ENCODE assay signal across 16 cellular contexts in the genomic region with DNA sequence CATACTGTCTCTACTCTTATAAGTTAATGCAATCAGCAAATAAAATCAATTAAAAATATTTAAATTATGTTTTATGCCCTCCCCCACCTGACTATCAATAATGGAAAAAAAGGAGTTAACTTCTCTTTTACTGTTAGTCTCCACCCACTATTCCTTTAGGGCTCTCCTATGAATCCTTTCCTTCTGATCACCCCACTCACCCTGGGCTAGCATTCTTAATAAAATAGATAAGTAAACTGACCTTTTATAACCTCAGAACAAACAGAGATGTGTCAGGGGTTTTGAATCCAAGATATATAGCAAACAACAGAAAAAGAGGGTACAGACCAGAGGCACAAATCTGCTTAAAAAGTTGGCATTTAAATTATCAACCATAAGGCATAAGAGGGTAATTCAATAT.
"Had no signal": no experiment of that assay in that cellular context is flagged by ENCODE, and none has a peak within 500 bp of the region (broad histone marks: within the 10 kb centered on the region; RNA-seq: fewer than 3 reads in every experiment).

No MANE protein-coding gene starts in this region.

- H3K9me3 ChIP-seq: ovary, suprapubic skin had no signal

- H3K36me3 Mint-ChIP-seq: stimulated activated naive B cell treated with anti-CD40 and anti-IgM and Interleukin-4, amounts not matched to agents 10 μg/mL and 1 μg/mL and 100 μg/mL, for 72 hours; type B pancreatic cell; WTC11 had no signal

- H3K9me3 Mint-ChIP-seq: central memory CD8-positive, alpha-beta T cell; dendritic cell treated with granulocyte-macrophage colony-stimulating factor and Interleukin-4, amounts not matched to agents 40 ng/mL and 50 ng/mL, for 4 days; effector memory CD8-positive, alpha-beta T cell; immature natural killer cell; nephron progenitor cell; stimulated activated naive B cell treated with anti-CD40 and anti-IgM and Interleukin-4, amounts not matched to agents 10 μg/mL and 1 μg/mL and 100 μg/mL, for 72 hours; type B pancreatic cell; WTC11 had no signal

- H3K4me3 ChIP-seq: ovary, SK-N-MC had no signal

- H3K27me3 ChIP-seq: ovary, suprapubic skin had no signal

- H3K27me3 Mint-ChIP-seq: central memory CD8-positive, alpha-beta T cell; dendritic cell treated with granulocyte-macrophage colony-stimulating factor and Interleukin-4, amounts not matched to agents 40 ng/mL and 50 ng/mL, for 4 days; effector memory CD8-positive, alpha-beta T cell; stimulated activated naive B cell treated with anti-CD40 and anti-IgM and Interleukin-4, amounts not matched to agents 10 μg/mL and 1 μg/mL and 100 μg/mL, for 72 hours; type B pancreatic cell had no signal

- ATAC-seq: effector memory CD8-positive, alpha-beta T cell; left colon; stimulated activated naive B cell treated with anti-CD40 and anti-IgM and Interleukin-4, amounts not matched to agents 10 μg/mL and 1 μg/mL and 100 μg/mL, for 72 hours had no signal

- H3K4me1 Mint-ChIP-seq: immature natural killer cell; stimulated activated naive B cell treated with anti-CD40 and anti-IgM and Interleukin-4, amounts not matched to agents 10 μg/mL and 1 μg/mL and 100 μg/mL, for 72 hours had no signal

- H3K4me3 Mint-ChIP-seq: central memory CD8-positive, alpha-beta T cell; dendritic cell treated with granulocyte-macrophage colony-stimulating factor and Interleukin-4, amounts not matched to agents 40 ng/mL and 50 ng/mL, for 4 days; effector memory CD8-positive, alpha-beta T cell; immature natural killer cell; nephron progenitor cell; stimulated activated naive B cell treated with anti-CD40 and anti-IgM and Interleukin-4, amounts not matched to agents 10 μg/mL and 1 μg/mL and 100 μg/mL, for 72 hours; type B pancreatic cell; WTC11 had no signal

- DNase-seq: activated CD4-positive, alpha-beta T cell treated with anti-CD3 and anti-CD28 coated beads for 48 hours; activated naive CD4-positive, alpha-beta T cell treated with Interleukin-2 at 50 U/mL for 16 hours; effector memory CD8-positive, alpha-beta T cell; erythroblast; immature natural killer cell; left colon; nephron progenitor cell; ovary; stimulated activated naive B cell treated with anti-CD40 and anti-IgM and Interleukin-4, amounts not matched to agents 10 μg/mL and 1 μg/mL and 100 μg/mL, for 72 hours; T-helper 1 cell had no signal

- H3K27ac ChIP-seq: ovary, SK-N-MC, suprapubic skin had no signal

- H3K36me3 ChIP-seq: ovary, suprapubic skin had no signal

- H3K27ac Mint-ChIP-seq: dendritic cell treated with granulocyte-macrophage colony-stimulating factor and Interleukin-4, amounts not matched to agents 40 ng/mL and 50 ng/mL, for 4 days; effector memory CD8-positive, alpha-beta T cell; immature natural killer cell; stimulated activated naive B cell treated with anti-CD40 and anti-IgM and Interleukin-4, amounts not matched to agents 10 μg/mL and 1 μg/mL and 100 μg/mL, for 72 hours; type B pancreatic cell; WTC11 had no signal
